In the genomic region with DNA sequence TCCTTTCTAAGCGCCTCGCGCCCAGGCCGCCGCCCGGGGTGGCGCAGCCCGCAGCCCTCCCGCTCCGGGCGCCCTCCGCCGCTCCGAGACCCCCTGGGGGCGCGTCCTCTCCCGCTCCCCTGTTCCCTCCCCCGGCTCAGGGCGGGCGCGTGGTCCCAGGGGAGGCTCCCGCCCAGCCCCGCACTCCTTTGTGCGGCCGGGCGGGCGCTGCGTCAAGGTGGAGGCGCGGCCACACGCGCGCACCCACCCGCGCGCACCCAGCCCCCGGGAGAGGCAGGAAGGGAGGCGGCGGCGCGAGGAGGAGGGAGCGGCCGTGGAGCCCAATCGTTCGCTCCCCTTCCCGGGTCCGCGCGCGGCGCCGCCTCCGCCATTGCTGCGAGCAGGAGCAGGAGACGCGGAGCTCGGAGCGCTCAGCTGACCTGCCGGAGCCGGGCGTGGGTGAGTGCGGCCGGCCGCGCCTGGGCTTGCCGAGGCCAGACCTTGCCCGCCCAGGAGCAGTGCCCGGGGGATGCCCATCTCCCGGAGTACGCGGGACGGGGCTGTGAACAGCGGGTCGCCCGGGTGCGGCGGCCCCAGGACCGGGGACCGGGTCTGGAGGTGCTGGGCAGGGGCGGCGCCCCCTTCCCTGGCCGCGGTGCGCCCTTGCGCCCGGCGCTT, we compare ENCODE assay signal across 8 cellular contexts. TPM values are rescaled to one million over a fixed set of nuclear protein-coding genes. Genes with fewer than 3 reads are reported as not detected.
DNase-seq lines count a peak whose midpoint lies in the region; ATAC-seq and TF ChIP-seq lines count a peak whose summit lies in the region.

A gene with protein sequence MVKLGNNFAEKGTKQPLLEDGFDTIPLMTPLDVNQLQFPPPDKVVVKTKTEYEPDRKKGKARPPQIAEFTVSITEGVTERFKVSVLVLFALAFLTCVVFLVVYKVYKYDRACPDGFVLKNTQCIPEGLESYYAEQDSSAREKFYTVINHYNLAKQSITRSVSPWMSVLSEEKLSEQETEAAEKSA (plus strand): TSS at position 367 of the 657 bp plus-strand sequence. CDS start 528 bp downstream, outside the sequence.

- H3K36me3 ChIP-seq in suprapubic skin: no peaks in the 10 kb centered on the region

- TF ChIP-seq CTCF in choroid plexus epithelial cell (conservative IDR thresholded peaks at IDR 0.05; ENCODE audit: low read depth, low read length) (no peak), suprapubic skin (IDR thresholded peaks at IDR 0.05) (no peak)

- H3K27ac Mint-ChIP-seq in T-helper 2 cell treated with Interferon-gamma antibody and Interleukin-4, amounts not matched to agents 5 μg/mL and 100 μg/mL, for 36 hours: no peak within 1 kb of the TSS

- H3K9me3 ChIP-seq in suprapubic skin: no peaks in the 10 kb centered on the region

- H3K4me1 Mint-ChIP-seq in T-helper 2 cell treated with Interferon-gamma antibody and Interleukin-4, amounts not matched to agents 5 μg/mL and 100 μg/mL, for 36 hours (ENCODE audit: low read depth): no peaks in the 10 kb centered on the region

- peaks cover 50% of the 10 kb centered on the region for H3K27me3 Mint-ChIP-seq in T-helper 2 cell treated with Interferon-gamma antibody and Interleukin-4, amounts not matched to agents 5 μg/mL and 100 μg/mL, for 36 hours (ENCODE audit: low read depth)

- no peak for TF ChIP-seq POLR2A in suprapubic skin (IDR thresholded peaks at IDR 0.05)

- H3K27ac ChIP-seq in suprapubic skin: peak within 1 kb of the TSS; percentile 74

- H3K9me3 Mint-ChIP-seq in T-helper 2 cell treated with Interferon-gamma antibody and Interleukin-4, amounts not matched to agents 5 μg/mL and 100 μg/mL, for 36 hours: no peaks in the 10 kb centered on the region

- peak within 1 kb of the TSS; percentile 63 for H3K4me3 Mint-ChIP-seq in T-helper 2 cell treated with Interferon-gamma antibody and Interleukin-4, amounts not matched to agents 5 μg/mL and 100 μg/mL, for 36 hours

- peak within 1 kb of the TSS; percentile 39 for H3K4me3 ChIP-seq in choroid plexus epithelial cell (ENCODE audit: low read depth, low read length)
- peak within 1 kb of the TSS; percentile 60 for H3K4me3 ChIP-seq in suprapubic skin

- no peaks in the 10 kb centered on the region for H3K36me3 Mint-ChIP-seq in T-helper 2 cell treated with Interferon-gamma antibody and Interleukin-4, amounts not matched to agents 5 μg/mL and 100 μg/mL, for 36 hours (ENCODE audit: low read depth)

- ATAC-seq in HG02678 (IDR thresholded peaks at IDR 0.05; ENCODE audit: unreplicated experiment) (no peak), GM18909 (IDR thresholded peaks at IDR 0.05; ENCODE audit: poor library complexity, unreplicated experiment) (no peak)

- no peak for TF ChIP-seq EP300 in suprapubic skin (IDR thresholded peaks at IDR 0.05)

- H3K4me1 ChIP-seq in suprapubic skin: peaks cover 46% of the 10 kb centered on the region

- peak; percentile 40 to 83 (median 78) for DNase-seq in NCI-H1417 (lab: John Stamatoyannopoulos, UW)
- DNase-seq in NCI-H1417 treated with DMSO at 0.1 percent for 48 hours (lab: John Stamatoyannopoulos, UW): no peak
- no peak for DNase-seq in T-helper 2 cell treated with Interferon-gamma antibody and Interleukin-4, amounts not matched to agents 5 μg/mL and 100 μg/mL, for 36 hours (ENCODE audit: low spot score)
- peak; percentile 17 for DNase-seq in choroid plexus epithelial cell (ENCODE audit: low read depth)
- DNase-seq in lung microvascular endothelial cell (ENCODE audit: low read depth in 2 of 2): peak; percentile 10 to 33
- no peak for DNase-seq in suprapubic skin (ENCODE audit: low spot score in 2 of 2)

- H3K27me3 ChIP-seq in suprapubic skin: peaks cover 65% of the 10 kb centered on the region

- no CpG with 5 or more reads among the region's 87 CpGs for WGBS in suprapubic skin

RNA-seq across cellular contexts. Expression of the gene that starts here (rescaled TPM):
- total RNA-seq in lung microvascular endothelial cell (0.87 TPM in 1 of 2 replicates, not detected in the other), suprapubic skin (100 to 1,000 TPM in 3 of 4 donors, 10 to 100 TPM in 1; 42.2 to 157 (median 114) TPM)

Comparison
In these comparisons a context has a peak if more than half of its experiments do, and no peak if none do; other contexts are left out.
1. RNA of the gene that starts here (total RNA-seq): 42.2 to 157 TPM in suprapubic skin; 0.87 TPM in lung microvascular endothelial cell; every median in the first group is over 10 times any median in the second.
2. DNase-seq: peak in NCI-H1417 (3 of 3) and choroid plexus epithelial cell (single experiment); none in NCI-H1417 treated with DMSO at 0.1 percent for 48 hours (single experiment), T-helper 2 cell treated with Interferon-gamma antibody and Interleukin-4, amounts not matched to agents 5 μg/mL and 100 μg/mL, for 36 hours (single experiment) and suprapubic skin (0 of 2).
3. Peak in DNase-seq in lung microvascular endothelial cell; RNA of the gene not detected or under 1 TPM.